In the genomic region with DNA sequence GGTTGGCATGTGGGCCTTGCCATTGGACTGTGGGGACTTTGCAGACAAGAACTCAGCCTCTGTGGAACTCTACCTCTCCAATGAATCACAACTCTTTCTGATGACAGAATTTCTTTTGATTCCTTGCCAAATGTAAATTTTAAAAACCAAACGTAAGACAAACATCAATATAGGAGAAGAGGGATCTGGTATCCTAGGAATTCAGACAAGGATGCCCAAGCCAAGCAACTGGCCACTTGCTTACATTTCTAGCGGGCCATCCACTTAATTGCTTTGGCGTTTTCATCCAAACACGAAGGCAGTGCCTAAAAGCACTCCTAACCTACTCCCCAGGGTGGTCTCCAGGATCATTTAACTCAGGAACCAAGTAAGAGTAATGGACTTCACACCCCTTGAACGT, we compare ENCODE assay signal across 1 cellular context.
TF ChIP-seq lines count a peak whose summit lies in the region.

No MANE protein-coding gene starts in this region.

TF ChIP-seq in IMR-90, 13 proteins besides CTCF, POLR2A, EP300 and RAD21:
- TF ChIP-seq RFX5 (IDR thresholded peaks at IDR 0.05; ENCODE audit: low read depth, low read length) (no peak), MAZ (IDR thresholded peaks at IDR 0.05; ENCODE audit: borderline replicate concordance, low read depth, low read length) (no peak), RCOR1 (IDR thresholded peaks at IDR 0.05; ENCODE audit: insufficient replicate concordance, low read length) (no peak), NFE2L2 (IDR thresholded peaks at IDR 0.05; ENCODE audit: low read depth, low read length) (no peak), CHD1 (IDR thresholded peaks at IDR 0.05; ENCODE audit: low read depth, low read length) (no peak), CEBPB (IDR thresholded peaks at IDR 0.05; ENCODE audit: low read depth, low read length) (no peak), SMC3 (IDR thresholded peaks at IDR 0.05; ENCODE audit: low read depth, low read length) (no peak), MAFK (IDR thresholded peaks at IDR 0.05; ENCODE audit: low read depth, low read length) (no peak), FOS (IDR thresholded peaks at IDR 0.05; ENCODE audit: low read depth, low read length) (no peak), MXI1 (IDR thresholded peaks at IDR 0.05; ENCODE audit: borderline replicate concordance, low read depth, low read length) (no peak), USF2 (IDR thresholded peaks at IDR 0.05; ENCODE audit: low read depth, low read length) (no peak), BHLHE40 (IDR thresholded peaks at IDR 0.05; ENCODE audit: low read depth, low read length) (no peak)
- TF ChIP-seq, protein P1, sequence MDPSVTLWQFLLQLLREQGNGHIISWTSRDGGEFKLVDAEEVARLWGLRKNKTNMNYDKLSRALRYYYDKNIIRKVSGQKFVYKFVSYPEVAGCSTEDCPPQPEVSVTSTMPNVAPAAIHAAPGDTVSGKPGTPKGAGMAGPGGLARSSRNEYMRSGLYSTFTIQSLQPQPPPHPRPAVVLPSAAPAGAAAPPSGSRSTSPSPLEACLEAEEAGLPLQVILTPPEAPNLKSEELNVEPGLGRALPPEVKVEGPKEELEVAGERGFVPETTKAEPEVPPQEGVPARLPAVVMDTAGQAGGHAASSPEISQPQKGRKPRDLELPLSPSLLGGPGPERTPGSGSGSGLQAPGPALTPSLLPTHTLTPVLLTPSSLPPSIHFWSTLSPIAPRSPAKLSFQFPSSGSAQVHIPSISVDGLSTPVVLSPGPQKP (IDR thresholded peaks at IDR 0.05; ENCODE audit: borderline replicate concordance, low read depth, low read length): no peak
